In genomic region chr9:135588886-135589595, GRCh38 we compare ENCODE assay signal across 1 cellular context.
TF ChIP-seq lines count a peak whose summit lies in the region.

No MANE protein-coding gene starts in this region.

TF ChIP-seq in H1, 55 proteins besides CTCF, POLR2A, EP300 and RAD21:
- no peak for TF ChIP-seq TEAD4 (IDR thresholded peaks at IDR 0.05; ENCODE audit: low read depth, low read length)
- TF ChIP-seq, protein P1, sequence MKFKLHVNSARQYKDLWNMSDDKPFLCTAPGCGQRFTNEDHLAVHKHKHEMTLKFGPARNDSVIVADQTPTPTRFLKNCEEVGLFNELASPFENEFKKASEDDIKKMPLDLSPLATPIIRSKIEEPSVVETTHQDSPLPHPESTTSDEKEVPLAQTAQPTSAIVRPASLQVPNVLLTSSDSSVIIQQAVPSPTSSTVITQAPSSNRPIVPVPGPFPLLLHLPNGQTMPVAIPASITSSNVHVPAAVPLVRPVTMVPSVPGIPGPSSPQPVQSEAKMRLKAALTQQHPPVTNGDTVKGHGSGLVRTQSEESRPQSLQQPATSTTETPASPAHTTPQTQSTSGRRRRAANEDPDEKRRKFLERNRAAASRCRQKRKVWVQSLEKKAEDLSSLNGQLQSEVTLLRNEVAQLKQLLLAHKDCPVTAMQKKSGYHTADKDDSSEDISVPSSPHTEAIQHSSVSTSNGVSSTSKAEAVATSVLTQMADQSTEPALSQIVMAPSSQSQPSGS (IDR thresholded peaks at IDR 0.05; ENCODE audit: low read length): no peak
